ENCODE assay signal across 9 cellular contexts in the genomic region with DNA sequence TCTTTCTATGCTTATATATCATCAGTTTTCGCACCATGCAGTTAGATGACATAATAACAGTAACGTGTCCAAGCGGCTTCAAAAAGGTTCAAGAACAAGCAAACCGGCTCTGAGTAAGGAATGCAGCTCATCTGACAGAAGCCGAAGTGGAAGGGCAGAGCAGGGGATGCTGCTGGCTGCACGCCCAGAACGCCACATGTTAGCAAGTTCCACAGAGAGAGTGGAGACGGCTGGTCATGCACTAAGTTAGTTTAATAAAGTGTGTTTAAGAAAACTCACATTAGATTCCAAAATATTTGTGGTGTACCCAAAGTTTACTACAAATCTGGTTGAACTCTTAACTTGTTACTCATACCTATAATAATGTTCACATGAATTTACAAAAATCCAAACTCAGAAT.
DNase-seq lines count a peak whose midpoint lies in the region; ATAC-seq and TF ChIP-seq lines count a peak whose summit lies in the region.
"Had no signal": no experiment of that assay in that cellular context is flagged by ENCODE, and none has a peak within 500 bp of the region (broad histone marks: within the 10 kb centered on the region; RNA-seq: fewer than 3 reads in every experiment).

No MANE protein-coding gene starts in this region.

- no peaks in the 10 kb centered on the region for H3K27me3 ChIP-seq in Karpas-422 (ENCODE audit: low read length)
- no peaks in the 10 kb centered on the region for H3K27me3 ChIP-seq in smooth muscle cell (ENCODE audit: low read depth)

- H2AFZ ChIP-seq in Karpas-422 (ENCODE audit: low read length) = no peak overlapping the region
- H2AFZ ChIP-seq in smooth muscle cell (ENCODE audit: low read depth) = no peak overlapping the region

- H3K4me1 ChIP-seq in Karpas-422 (ENCODE audit: low read length) (no peaks in the 10 kb centered on the region), smooth muscle cell (ENCODE audit: low read depth) (no peaks in the 10 kb centered on the region)

- WGBS in smooth muscle cell (ENCODE audit: low lambda C conversion rate) = 60% methylated on average over 8 of the region's 8 CpGs

- H3K9ac ChIP-seq in Karpas-422 (ENCODE audit: low read length) = no peak overlapping the region
- H3K9ac ChIP-seq in smooth muscle cell (ENCODE audit: low read depth) = no peak overlapping the region

- no peaks in the 10 kb centered on the region for H3K36me3 Mint-ChIP-seq in natural killer cell treated with Interleukin-12 subunit alpha and Interleukin-12 subunit beta and Interleukin-15 and Interleukin-18, amount 100 ng/mL, for 72 hours

- no peak overlapping the region for H3K4me3 Mint-ChIP-seq in natural killer cell treated with Interleukin-12 subunit alpha and Interleukin-12 subunit beta and Interleukin-15 and Interleukin-18, amount 100 ng/mL, for 72 hours

- intact Hi-C loops in posterior vena cava (cut with DNase I) = no loop called here

- H3K27me3 Mint-ChIP-seq in natural killer cell treated with Interleukin-12 subunit alpha and Interleukin-12 subunit beta and Interleukin-15 and Interleukin-18, amount 100 ng/mL, for 72 hours = peaks cover 5 to 8% of the 10 kb centered on the region in 2 donors

- no peaks in the 10 kb centered on the region for H3K79me2 ChIP-seq in Karpas-422 (ENCODE audit: low read length)
- no peaks in the 10 kb centered on the region for H3K79me2 ChIP-seq in smooth muscle cell (ENCODE audit: low read depth)

- H3K4me3 ChIP-seq in Karpas-422 (ENCODE audit: low read length) (no peak overlapping the region), smooth muscle cell (no peak overlapping the region)

- peak; percentile 50 for ATAC-seq in GM18868 (IDR thresholded peaks at IDR 0.05; ENCODE audit: unreplicated experiment)
- no peak for ATAC-seq in natural killer cell treated with Interleukin-12 subunit alpha and Interleukin-12 subunit beta and Interleukin-15 and Interleukin-18, amount 100 ng/mL, for 72 hours

- H3K9me2 ChIP-seq in Karpas-422 (replicated peaks; ENCODE audit: insufficient read depth, low read length) = no peaks in the 10 kb centered on the region

- H3K27ac Mint-ChIP-seq in natural killer cell treated with Interleukin-12 subunit alpha and Interleukin-12 subunit beta and Interleukin-15 and Interleukin-18, amount 100 ng/mL, for 72 hours = no peak overlapping the region

- H3K36me3 ChIP-seq in Karpas-422 (ENCODE audit: insufficient read depth, low read length) (no peaks in the 10 kb centered on the region), smooth muscle cell (ENCODE audit: low read depth) (no peaks in the 10 kb centered on the region)

- H3K9me3 Mint-ChIP-seq in natural killer cell treated with Interleukin-12 subunit alpha and Interleukin-12 subunit beta and Interleukin-15 and Interleukin-18, amount 100 ng/mL, for 72 hours = no peaks in the 10 kb centered on the region

- no peak for TF ChIP-seq CTCF in smooth muscle cell (IDR thresholded peaks at IDR 0.05; ENCODE audit: borderline replicate concordance, insufficient read depth, poor library complexity, severe bottlenecking)

- H3K27ac ChIP-seq in Karpas-422 (ENCODE audit: low read length) (no peak overlapping the region), smooth muscle cell (ENCODE audit: low read depth) (no peak overlapping the region)

- no peaks in the 10 kb centered on the region for H3K4me1 Mint-ChIP-seq in natural killer cell treated with Interleukin-12 subunit alpha and Interleukin-12 subunit beta and Interleukin-15 and Interleukin-18, amount 100 ng/mL, for 72 hours (ENCODE audit: low read depth in 2 of 2)

- H3F3A ChIP-seq in smooth muscle cell (ENCODE audit: low read depth) = no peaks in the 10 kb centered on the region

- H3K4me2 ChIP-seq in Karpas-422 (ENCODE audit: low read depth, low read length, poor library complexity, severe bottlenecking) = no peak overlapping the region
- H3K4me2 ChIP-seq in smooth muscle cell = no peak overlapping the region

- no peaks in the 10 kb centered on the region for H3K9me3 ChIP-seq in Karpas-422 (ENCODE audit: low read length)
- no peaks in the 10 kb centered on the region for H3K9me3 ChIP-seq in smooth muscle cell (replicated peaks; ENCODE audit: low read depth)

- H4K20me1 ChIP-seq in Karpas-422 (ENCODE audit: insufficient read depth, low read depth, low read length) (no peaks in the 10 kb centered on the region), smooth muscle cell (ENCODE audit: low read depth) (no peaks in the 10 kb centered on the region)

- DNase-seq in SHP77 (lab: John Stamatoyannopoulos, UW) (peak; percentile 71 to 79), foreskin melanocyte (peak; percentile 26), posterior vena cava (ENCODE audit: low spot score) (peak; percentile 86), Karpas-422 (no peak), smooth muscle cell (lab: John Stamatoyannopoulos, UW; ENCODE audit: unreplicated experiment) (no peak)
- no peak for DNase-seq in natural killer cell treated with Interleukin-12 subunit alpha and Interleukin-12 subunit beta and Interleukin-15 and Interleukin-18, amount 100 ng/mL, for 72 hours (ENCODE audit: low spot score)
- no peak for DNase-seq in stimulated activated CD4-positive, alpha-beta T cell treated with anti-CD3 and anti-CD28 coated beads, Interleukin-4, amount 100 ng/mL, for 24 hours
- DNase-seq: activated effector memory CD4-positive, alpha-beta T cell treated with anti-CD3 and anti-CD28 coated beads, Interleukin-2, amount 50 U/mL, for 16 hours had no signal

Comparison
In these comparisons a context has a peak if more than half of its experiments do, and no peak if none do; other contexts are left out.
1. DNase-seq: peak in SHP77 (2 of 2), foreskin melanocyte (single experiment) and posterior vena cava (single experiment); none in natural killer cell treated with Interleukin-12 subunit alpha and Interleukin-12 subunit beta and Interleukin-15 and Interleukin-18, amount 100 ng/mL, for 72 hours (single experiment), stimulated activated CD4-positive, alpha-beta T cell treated with anti-CD3 and anti-CD28 coated beads, Interleukin-4, amount 100 ng/mL, for 24 hours (single experiment), Karpas-422 (single experiment) and smooth muscle cell (single experiment).